In genomic region chr5:5403736-5404135, GRCh38 we compare ENCODE assay signal across 1 cellular context.
TF ChIP-seq lines count a peak whose summit lies in the region.

No MANE protein-coding gene starts in this region.

TF ChIP-seq in GM23338, 12 proteins besides CTCF, POLR2A, EP300 and RAD21 (continued from another document):
- TF ChIP-seq, protein P1, sequence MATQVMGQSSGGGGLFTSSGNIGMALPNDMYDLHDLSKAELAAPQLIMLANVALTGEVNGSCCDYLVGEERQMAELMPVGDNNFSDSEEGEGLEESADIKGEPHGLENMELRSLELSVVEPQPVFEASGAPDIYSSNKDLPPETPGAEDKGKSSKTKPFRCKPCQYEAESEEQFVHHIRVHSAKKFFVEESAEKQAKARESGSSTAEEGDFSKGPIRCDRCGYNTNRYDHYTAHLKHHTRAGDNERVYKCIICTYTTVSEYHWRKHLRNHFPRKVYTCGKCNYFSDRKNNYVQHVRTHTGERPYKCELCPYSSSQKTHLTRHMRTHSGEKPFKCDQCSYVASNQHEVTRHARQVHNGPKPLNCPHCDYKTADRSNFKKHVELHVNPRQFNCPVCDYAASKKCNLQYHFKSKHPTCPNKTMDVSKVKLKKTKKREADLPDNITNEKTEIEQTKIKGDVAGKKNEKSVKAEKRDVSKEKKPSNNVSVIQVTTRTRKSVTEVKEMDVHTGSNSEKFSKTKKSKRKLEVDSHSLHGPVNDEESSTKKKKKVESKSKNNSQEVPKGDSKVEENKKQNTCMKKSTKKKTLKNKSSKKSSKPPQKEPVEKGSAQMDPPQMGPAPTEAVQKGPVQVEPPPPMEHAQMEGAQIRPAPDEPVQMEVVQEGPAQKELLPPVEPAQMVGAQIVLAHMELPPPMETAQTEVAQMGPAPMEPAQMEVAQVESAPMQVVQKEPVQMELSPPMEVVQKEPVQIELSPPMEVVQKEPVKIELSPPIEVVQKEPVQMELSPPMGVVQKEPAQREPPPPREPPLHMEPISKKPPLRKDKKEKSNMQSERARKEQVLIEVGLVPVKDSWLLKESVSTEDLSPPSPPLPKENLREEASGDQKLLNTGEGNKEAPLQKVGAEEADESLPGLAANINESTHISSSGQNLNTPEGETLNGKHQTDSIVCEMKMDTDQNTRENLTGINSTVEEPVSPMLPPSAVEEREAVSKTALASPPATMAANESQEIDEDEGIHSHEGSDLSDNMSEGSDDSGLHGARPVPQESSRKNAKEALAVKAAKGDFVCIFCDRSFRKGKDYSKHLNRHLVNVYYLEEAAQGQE (IDR thresholded peaks at IDR 0.05; ENCODE audit: unreplicated experiment), result no peak
- no peak for TF ChIP-seq NANOG (IDR thresholded peaks at IDR 0.05; ENCODE audit: borderline replicate concordance)
- TF ChIP-seq ZNF114 (CRISPR knock-in tag; IDR thresholded peaks at IDR 0.05), result no peak
- no peak for TF ChIP-seq ZNF462 (CRISPR knock-in tag; IDR thresholded peaks at IDR 0.05)
- no peak for TF ChIP-seq STAT1 (IDR thresholded peaks at IDR 0.05; ENCODE audit: unreplicated experiment)
- TF ChIP-seq EZH2 (IDR thresholded peaks at IDR 0.05; ENCODE audit: low read depth, unreplicated experiment), result no peak
- no peak for TF ChIP-seq JUNB (IDR thresholded peaks at IDR 0.05; ENCODE audit: unreplicated experiment)
- TF ChIP-seq ETS1 (IDR thresholded peaks at IDR 0.05), result no peak
- no peak for TF ChIP-seq EZH2phosphoT487 (IDR thresholded peaks at IDR 0.05; ENCODE audit: unreplicated experiment)
